In genomic region chr2:8440029-8440778, GRCh38 we compare ENCODE assay signal across 27 cellular contexts.
DNase-seq lines count a peak whose midpoint lies in the region; ATAC-seq, FAIRE-seq and TF ChIP-seq lines count a peak whose summit lies in the region.
"Had no signal": no experiment of that assay in that cellular context is flagged by ENCODE, and none has a peak within 500 bp of the region (broad histone marks: within the 10 kb centered on the region; RNA-seq: fewer than 3 reads in every experiment).

No MANE protein-coding gene starts in this region.

- no peak overlapping the region for H3K14ac ChIP-seq in H1 (ENCODE audit: insufficient read length)

- H2BK15ac ChIP-seq in H1 (ENCODE audit: low read length) = no peak overlapping the region

- ATAC-seq in right lobe of liver (peak; percentile 15 to 73 (median 45)), GM19467 (IDR thresholded peaks at IDR 0.05; ENCODE audit: unreplicated experiment) (no peak), HG02884 (IDR thresholded peaks at IDR 0.05; ENCODE audit: unreplicated experiment) (no peak)
- ATAC-seq: CD8-positive, alpha-beta T cell had no signal

- H3K79me1 ChIP-seq in H1 (ENCODE audit: low read depth, low read length) = no peaks in the 10 kb centered on the region

- TF ChIP-seq POLR2A in H1 (IDR thresholded peaks at IDR 0.05; ENCODE audit: control extremely low read depth in 1 of 2, low read depth in 2 of 2, low read length in 2 of 2) = no peak
- no peak for TF ChIP-seq POLR2A in right lobe of liver (IDR thresholded peaks at IDR 0.05)

- no peak overlapping the region for H4K8ac ChIP-seq in H1 (ENCODE audit: extremely low read depth, insufficient read depth, low read length)

- 0 out of 2 replicates have a peak overlapping the region, but pooled peaks have one; percentile 2 for H2BK20ac ChIP-seq in H1 (ENCODE audit: low read length)

- H2BK12ac ChIP-seq in H1 (ENCODE audit: low read depth, low read length) = no peak overlapping the region

- POLR2A ChIA-PET in activated CD4-positive, alpha-beta memory T cell treated with anti-CD3 and anti-CD28 coated beads, Interleukin-2, amount 10 ng/mL, durations not matched to agents 7 days and 5 days (lab: Charles Lee) = interaction anchor here (1.1 kb wide), 1 partner anchor 138 kb away, joined by 3 read pairs; no protein-coding TSS in a partner anchor
- POLR2A ChIA-PET in activated CD4-positive, alpha-beta memory T cell treated with anti-CD3 and anti-CD28 coated beads for 36 hours (lab: Charles Lee) = no interaction called here
- POLR2A ChIA-PET in H1 (lab: Charles Lee; ENCODE audit: partially characterized antibody) = no interaction called here

- 87% methylated on average over 12 of the region's 12 CpGs; no CpG with 5 or more reads in 1 of the 2 experiments for whole genome bisulfite sequencing in H1 (ENCODE audit: extremely low coverage in 1 of 2, insufficient coverage in 1 of 2, insufficient read length in 1 of 2, insufficient replicate concordance in 2 of 2, low coverage in 1 of 2, low lambda C conversion rate in 2 of 2, missing lambda C conversion rate in 1 of 2), 2 experiments
- 43% methylated on average over 5 of the region's 12 CpGs for WGBS in right lobe of liver (ENCODE audit: insufficient coverage, low coverage, low lambda C conversion rate, missing lambda C conversion rate)

- H3K9ac ChIP-seq in H1 (replicated peaks in 1 of 4; ENCODE audit: extremely low read depth in 1 of 4, low read depth in 3 of 4, low read length in 3 of 4) = no peak overlapping the region
- H3K9ac ChIP-seq: KMS-11, SK-N-SH had no signal

- no peak for TF ChIP-seq EP300 in H1 (IDR thresholded peaks at IDR 0.05; ENCODE audit: borderline replicate concordance in 1 of 2, low read depth in 2 of 2, low read length in 2 of 2)

- no peak overlapping the region for H3K18ac ChIP-seq in H1 (ENCODE audit: extremely low read depth, low read length)

- H2AFZ ChIP-seq in H1 (ENCODE audit: low read length) = no peak overlapping the region
- H2AFZ ChIP-seq: PC-9 had no signal

- H3K4ac ChIP-seq in H1 (replicated peaks; ENCODE audit: insufficient read length, low read depth, low read length) = no peak overlapping the region

- CTCF ChIA-PET in activated CD4-positive, alpha-beta memory T cell treated with anti-CD3 and anti-CD28 coated beads, Interleukin-2, amount 10 ng/mL, durations not matched to agents 7 days and 5 days (lab: Charles Lee) = no interaction called here
- CTCF ChIA-PET in activated CD4-positive, alpha-beta memory T cell treated with anti-CD3 and anti-CD28 coated beads for 36 hours (lab: Charles Lee) = no interaction called here
- CTCF ChIA-PET in H1 (lab: Charles Lee; ENCODE audit: partially characterized antibody) = interaction anchor here (1.4 kb wide), 1 partner anchor 14 kb away, joined by 4 read pairs; no protein-coding TSS in a partner anchor

- no peaks in the 10 kb centered on the region for H3K23me2 ChIP-seq in H1 (ENCODE audit: low read depth, low read length)

- H3K9me3 ChIP-seq in H1 (ENCODE audit: insufficient read depth in 2 of 2, low read depth in 1 of 2, low read length in 1 of 2) = peaks cover 5 to 6% of the 10 kb centered on the region in 2 experiments; a peak in 1 of 4 replicates
- no peaks in the 10 kb centered on the region for H3K9me3 ChIP-seq in right lobe of liver
- H3K9me3 ChIP-seq: SK-N-SH had no signal

- peak; percentile 7 for DNase-seq in activated CD4-positive, alpha-beta memory T cell treated with anti-CD3 and anti-CD28 coated beads, Interleukin-2, amount 10 ng/mL, durations not matched to agents 7 days and 5 days
- DNase-seq in activated CD4-positive, alpha-beta memory T cell treated with anti-CD3 and anti-CD28 coated beads for 36 hours = no peak
- DNase-seq in H1 (ENCODE audit: low read depth in 1 of 2, low spot score in 2 of 2) = no peak
- DNase-seq in right lobe of liver = no peak
- DNase-seq in type B pancreatic cell (ENCODE audit: extremely low spot score, unreplicated experiment) = peak; percentile 48
- no peak for DNase-seq in activated T-helper 2 cell treated with anti-CD3 and anti-CD28 coated beads, Interferon-gamma antibody, Interleukin-2, Interleukin-4, amounts not matched to agents 10 μg/mL and 5 μg/mL and 100 μg/mL, durations not matched to agents 14 hours and 24 hours and 36 hours (ENCODE audit: low spot score)
- DNase-seq: ACHN, C1 segment of cervical spinal cord, GDM1, H9, HFFc6, IMR-90, NCI-H1105, NCI-H2029 treated with DMSO at 0.1 percent for 48 hours, NCI-H226, NCI-H510A treated with DMSO at 0.1 percent for 48 hours, NCI-H748 treated with DMSO at 0.1 percent for 48 hours, PC-9, SIG-M5, SK-N-SH had no signal

- H4K20me1 ChIP-seq in H1 (replicated peaks in 1 of 2; ENCODE audit: control insufficient read depth in 1 of 2, insufficient read depth in 2 of 2, low read length in 2 of 2) = no peaks in the 10 kb centered on the region

- H2AK5ac ChIP-seq in H1 (ENCODE audit: low read depth, low read length) = no peak overlapping the region

- peaks cover 38% of the 10 kb centered on the region for H3K36me3 Mint-ChIP-seq in activated CD4-positive, alpha-beta memory T cell treated with anti-CD3 and anti-CD28 coated beads, Interleukin-2, amount 10 ng/mL, durations not matched to agents 7 days and 5 days (ENCODE audit: low read depth)
- H3K36me3 Mint-ChIP-seq in activated CD4-positive, alpha-beta memory T cell treated with anti-CD3 and anti-CD28 coated beads for 36 hours = peaks cover 3% of the 10 kb centered on the region
- no peaks in the 10 kb centered on the region for H3K36me3 Mint-ChIP-seq in type B pancreatic cell
- H3K36me3 Mint-ChIP-seq in activated T-helper 2 cell treated with anti-CD3 and anti-CD28 coated beads, Interferon-gamma antibody, Interleukin-2, Interleukin-4, amounts not matched to agents 10 μg/mL and 5 μg/mL and 100 μg/mL, durations not matched to agents 14 hours and 24 hours and 36 hours (ENCODE audit: low read depth) = no peaks in the 10 kb centered on the region
- H3K36me3 Mint-ChIP-seq: CD8-positive, alpha-beta T cell had no signal

- no peak overlapping the region for H3K4me2 ChIP-seq in H1 (ENCODE audit: insufficient read depth in 1 of 2, low read depth in 2 of 2, low read length in 2 of 2)
- H3K4me2 ChIP-seq: KMS-11, PC-9, SK-N-SH had no signal

- H4K5ac ChIP-seq in H1 (ENCODE audit: insufficient read length, low read depth, low read length) = no peak overlapping the region

- no peaks in the 10 kb centered on the region for H3K27me3 ChIP-seq in H1 (replicated peaks in 1 of 4; ENCODE audit: control insufficient read depth in 3 of 4, extremely low read depth in 1 of 4, insufficient read depth in 3 of 4, low read length in 3 of 4)
- no peaks in the 10 kb centered on the region for H3K27me3 ChIP-seq in right lobe of liver

- H3K4me3 Mint-ChIP-seq in activated CD4-positive, alpha-beta memory T cell treated with anti-CD3 and anti-CD28 coated beads, Interleukin-2, amount 10 ng/mL, durations not matched to agents 7 days and 5 days = no peak overlapping the region
- no peak overlapping the region for H3K4me3 Mint-ChIP-seq in activated CD4-positive, alpha-beta memory T cell treated with anti-CD3 and anti-CD28 coated beads for 36 hours
- H3K4me3 Mint-ChIP-seq in type B pancreatic cell = no peak overlapping the region
- H3K4me3 Mint-ChIP-seq in activated T-helper 2 cell treated with anti-CD3 and anti-CD28 coated beads, Interferon-gamma antibody, Interleukin-2, Interleukin-4, amounts not matched to agents 10 μg/mL and 5 μg/mL and 100 μg/mL, durations not matched to agents 14 hours and 24 hours and 36 hours (ENCODE audit: low read depth) = no peak overlapping the region
- H3K4me3 Mint-ChIP-seq: CD8-positive, alpha-beta T cell; H9; HFFc6 had no signal

- H3K27ac ChIP-seq in H1 (ENCODE audit: low read depth, low read length) (no peak overlapping the region), right lobe of liver (peak overlapping the region in 2 of 3 donors; percentile 13 to 56)
- H3K27ac ChIP-seq: 22Rv1, KMS-11, PC-9, RWPE1 had no signal

- H3K9me3 Mint-ChIP-seq in activated CD4-positive, alpha-beta memory T cell treated with anti-CD3 and anti-CD28 coated beads, Interleukin-2, amount 10 ng/mL, durations not matched to agents 7 days and 5 days = no peaks in the 10 kb centered on the region
- H3K9me3 Mint-ChIP-seq in activated CD4-positive, alpha-beta memory T cell treated with anti-CD3 and anti-CD28 coated beads for 36 hours = no peaks in the 10 kb centered on the region
- H3K9me3 Mint-ChIP-seq in type B pancreatic cell = no peaks in the 10 kb centered on the region
- no peaks in the 10 kb centered on the region for H3K9me3 Mint-ChIP-seq in activated T-helper 2 cell treated with anti-CD3 and anti-CD28 coated beads, Interferon-gamma antibody, Interleukin-2, Interleukin-4, amounts not matched to agents 10 μg/mL and 5 μg/mL and 100 μg/mL, durations not matched to agents 14 hours and 24 hours and 36 hours
- H3K9me3 Mint-ChIP-seq: CD8-positive, alpha-beta T cell; HFFc6 had no signal

- H3K36me3 ChIP-seq in H1 (ENCODE audit: control insufficient read depth in 2 of 4, insufficient read depth in 4 of 4, low read length in 3 of 4) (no peaks in the 10 kb centered on the region), right lobe of liver (no peaks in the 10 kb centered on the region)

- H3K79me2 ChIP-seq in H1 (ENCODE audit: control insufficient read depth in 1 of 2, insufficient read depth in 2 of 2, low read length in 2 of 2) = no peaks in the 10 kb centered on the region

- H3K23ac ChIP-seq in H1 (ENCODE audit: insufficient read length) = no peak overlapping the region

- peaks cover 27% of the 10 kb centered on the region for H3K4me1 Mint-ChIP-seq in activated CD4-positive, alpha-beta memory T cell treated with anti-CD3 and anti-CD28 coated beads, Interleukin-2, amount 10 ng/mL, durations not matched to agents 7 days and 5 days
- peaks cover 10% of the 10 kb centered on the region for H3K4me1 Mint-ChIP-seq in activated CD4-positive, alpha-beta memory T cell treated with anti-CD3 and anti-CD28 coated beads for 36 hours (ENCODE audit: low read depth)
- H3K4me1 Mint-ChIP-seq in type B pancreatic cell (ENCODE audit: unreplicated experiment) = peaks cover 5% of the 10 kb centered on the region
- H3K4me1 Mint-ChIP-seq in activated T-helper 2 cell treated with anti-CD3 and anti-CD28 coated beads, Interferon-gamma antibody, Interleukin-2, Interleukin-4, amounts not matched to agents 10 μg/mL and 5 μg/mL and 100 μg/mL, durations not matched to agents 14 hours and 24 hours and 36 hours (ENCODE audit: low read depth) = peaks cover 27% of the 10 kb centered on the region

- no peak overlapping the region for H3K27ac Mint-ChIP-seq in activated CD4-positive, alpha-beta memory T cell treated with anti-CD3 and anti-CD28 coated beads, Interleukin-2, amount 10 ng/mL, durations not matched to agents 7 days and 5 days
- no peak overlapping the region for H3K27ac Mint-ChIP-seq in activated CD4-positive, alpha-beta memory T cell treated with anti-CD3 and anti-CD28 coated beads for 36 hours
- no peak overlapping the region for H3K27ac Mint-ChIP-seq in type B pancreatic cell
- no peak overlapping the region for H3K27ac Mint-ChIP-seq in activated T-helper 2 cell treated with anti-CD3 and anti-CD28 coated beads, Interferon-gamma antibody, Interleukin-2, Interleukin-4, amounts not matched to agents 10 μg/mL and 5 μg/mL and 100 μg/mL, durations not matched to agents 14 hours and 24 hours and 36 hours
- H3K27ac Mint-ChIP-seq: CD8-positive, alpha-beta T cell; HFFc6 had no signal

- TF ChIP-seq CTCF in H1 (IDR thresholded peaks at IDR 0.05; ENCODE audit: control extremely low read depth in 1 of 3, insufficient read depth in 1 of 3, low read depth in 1 of 3, low read length in 3 of 3) (no peak), right lobe of liver (IDR thresholded peaks at IDR 0.05) (no peak), type B pancreatic cell (conservative IDR thresholded peaks at IDR 0.05) (no peak)

- H3K4me3 ChIP-seq in H1 (ENCODE audit: extremely low read depth in 1 of 4, insufficient read depth in 2 of 4, low read depth in 3 of 4, low read length in 4 of 4) (no peak overlapping the region), right lobe of liver (no peak overlapping the region)
- H3K4me3 ChIP-seq: PC-9 had no signal

- FAIRE-seq in H1 (lab: Jason Lieb, UNC) = no peak
- FAIRE-seq: GM18507 had no signal

- H2BK120ac ChIP-seq in H1 (replicated peaks; ENCODE audit: low read depth, low read length) = no peak overlapping the region

- H3K27me3 Mint-ChIP-seq in activated CD4-positive, alpha-beta memory T cell treated with anti-CD3 and anti-CD28 coated beads, Interleukin-2, amount 10 ng/mL, durations not matched to agents 7 days and 5 days = no peaks in the 10 kb centered on the region
- H3K27me3 Mint-ChIP-seq in activated CD4-positive, alpha-beta memory T cell treated with anti-CD3 and anti-CD28 coated beads for 36 hours = no peaks in the 10 kb centered on the region
- no peaks in the 10 kb centered on the region for H3K27me3 Mint-ChIP-seq in type B pancreatic cell
- H3K27me3 Mint-ChIP-seq in activated T-helper 2 cell treated with anti-CD3 and anti-CD28 coated beads, Interferon-gamma antibody, Interleukin-2, Interleukin-4, amounts not matched to agents 10 μg/mL and 5 μg/mL and 100 μg/mL, durations not matched to agents 14 hours and 24 hours and 36 hours (ENCODE audit: low read depth) = peaks cover 20% of the 10 kb centered on the region

- H3K56ac ChIP-seq in H1 (replicated peaks; ENCODE audit: insufficient read length, low read depth, low read length) = no peak overlapping the region

- intact Hi-C loops in activated CD4-positive, alpha-beta memory T cell treated with anti-CD3 and anti-CD28 coated beads for 36 hours (cut with micrococcal nuclease) = no loop called here
- intact Hi-C loops in right lobe of liver (cut with DNase I) = no loop called here
- intact Hi-C loops in activated T-helper 2 cell treated with anti-CD3 and anti-CD28 coated beads, Interferon-gamma antibody, Interleukin-2, Interleukin-4, amounts not matched to agents 10 μg/mL and 5 μg/mL and 100 μg/mL, durations not matched to agents 14 hours and 24 hours and 36 hours (cut with micrococcal nuclease) = no loop called here

- H3K4me1 ChIP-seq in H1 (replicated peaks in 1 of 4; ENCODE audit: control insufficient read depth in 3 of 4, insufficient read depth in 4 of 4, low read length in 3 of 4) (peaks cover 0 to 3% (median 0%) of the 10 kb centered on the region in 4 experiments; a peak in 2 of 7 replicates), right lobe of liver (peaks cover 0 to 22% (median 6%) of the 10 kb centered on the region in 4 donors)

- TF ChIP-seq RAD21 in H1 (IDR thresholded peaks at IDR 0.05 in 1 of 2, conservative IDR thresholded peaks at IDR 0.05 in 1 of 2; ENCODE audit: low read depth in 2 of 2, low read length in 2 of 2) = no peak

- H2BK5ac ChIP-seq in H1 (ENCODE audit: low read depth, low read length) = no peak overlapping the region

- no peak overlapping the region for H4K91ac ChIP-seq in H1 (replicated peaks; ENCODE audit: insufficient read length, low read length)

Comparison
In these comparisons a context has a peak if more than half of its experiments do, and no peak if none do; other contexts are left out.
1. DNase-seq: peak in activated CD4-positive, alpha-beta memory T cell treated with anti-CD3 and anti-CD28 coated beads, Interleukin-2, amount 10 ng/mL, durations not matched to agents 7 days and 5 days (single experiment) and type B pancreatic cell (single experiment); none in activated CD4-positive, alpha-beta memory T cell treated with anti-CD3 and anti-CD28 coated beads for 36 hours (single experiment), H1 (0 of 2), right lobe of liver (0 of 3) and activated T-helper 2 cell treated with anti-CD3 and anti-CD28 coated beads, Interferon-gamma antibody, Interleukin-2, Interleukin-4, amounts not matched to agents 10 μg/mL and 5 μg/mL and 100 μg/mL, durations not matched to agents 14 hours and 24 hours and 36 hours (single experiment).
2. ATAC-seq: peak in right lobe of liver (4 of 4); none in GM19467 (single experiment) and HG02884 (single experiment).